In the genomic region with DNA sequence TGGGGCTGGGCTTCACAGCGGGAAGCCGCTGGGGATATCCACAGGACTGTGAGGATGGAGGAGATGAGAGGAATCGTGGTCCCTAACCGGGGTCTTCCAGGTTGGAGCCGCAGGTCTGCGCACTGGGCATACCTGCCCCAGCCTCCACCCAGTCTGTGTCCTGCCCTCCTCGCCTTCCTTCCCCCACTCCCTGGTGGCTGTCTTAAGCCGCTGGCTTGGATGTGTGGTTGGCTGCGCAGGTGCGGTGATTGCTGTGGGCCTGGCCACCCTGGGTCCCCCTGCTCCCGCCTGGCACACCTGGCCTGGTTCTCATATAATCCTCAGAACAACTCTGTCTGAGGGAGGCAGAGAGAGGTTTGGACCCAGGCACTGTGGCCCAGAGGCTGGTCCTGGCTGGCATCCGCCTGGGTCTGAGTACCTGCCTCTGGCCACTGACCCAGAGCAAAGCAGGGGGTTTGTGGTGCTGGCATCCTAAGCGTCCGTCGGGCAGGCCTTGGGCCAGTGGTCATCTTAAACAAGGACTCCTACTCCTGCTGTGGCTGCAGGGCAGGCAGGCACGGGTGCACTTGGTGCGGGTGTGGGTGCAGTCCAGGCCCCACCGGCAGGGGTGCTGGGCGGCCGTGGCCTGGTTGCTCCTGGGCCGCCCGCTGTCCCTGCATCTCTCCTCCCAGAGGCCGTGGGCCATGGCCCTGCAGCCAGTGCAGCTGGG, we compare ENCODE assay signal across 1 cellular context.
TF ChIP-seq lines count a peak whose summit lies in the region.

No MANE protein-coding gene starts in this region.

TF ChIP-seq in H1, 55 proteins besides CTCF, POLR2A, EP300 and RAD21:
- 0 out of 2 replicates have a peak, but pooled peaks have one; percentile 73 for TF ChIP-seq RBBP5 (IDR thresholded peaks at IDR 0.05; ENCODE audit: borderline replicate concordance, low read depth, low read length)
- TF ChIP-seq EZH2 (IDR thresholded peaks at IDR 0.05; ENCODE audit: low read depth, low read length, severe bottlenecking), result no peak
